1 cellular context compared by ENCODE assay signal in genomic region chr12:47408171-47408871, GRCh38.
TF ChIP-seq lines count a peak whose summit lies in the region.

No MANE protein-coding gene starts in this region.

TF ChIP-seq in K562, 482 proteins besides CTCF, POLR2A, EP300 and RAD21 (continued from another document):
- TF ChIP-seq E2F8 (IDR thresholded peaks at IDR 0.05; ENCODE audit: low read depth, partially characterized antibody) = no peak
- TF ChIP-seq ZFX (CRISPR knock-in tag; IDR thresholded peaks at IDR 0.05) = no peak
- peak; percentile 67 for TF ChIP-seq SMC3 (conservative IDR thresholded peaks at IDR 0.05; ENCODE audit: insufficient read depth, low read depth, low read length)
- TF ChIP-seq KLF16 (IDR thresholded peaks at IDR 0.05) = peak; percentile 11; the same call in 1 of the 2 replicates
- no peak for TF ChIP-seq STAT5B (CRISPR knock-in tag; IDR thresholded peaks at IDR 0.05)
- TF ChIP-seq CEBPG (CRISPR knock-in tag; IDR thresholded peaks at IDR 0.05) = no peak
- no peak for TF ChIP-seq CEBPG (tag; conservative IDR thresholded peaks at IDR 0.05 in 1 of 2, IDR thresholded peaks at IDR 0.05 in 1 of 2)
- 0 out of 2 replicates have a peak, but pooled peaks have one; percentile 32 for TF ChIP-seq ZNF384 (IDR thresholded peaks at IDR 0.05; ENCODE audit: low read depth, low read length)
- TF ChIP-seq ZKSCAN1 (IDR thresholded peaks at IDR 0.05; ENCODE audit: low read depth, low read length) = peak; percentile 62; the same call in 1 of the 2 replicates
- no peak for TF ChIP-seq STAG1 (CRISPR knock-in tag; IDR thresholded peaks at IDR 0.05; ENCODE audit: borderline replicate concordance)
- no peak for TF ChIP-seq PTRF (tag; IDR thresholded peaks at IDR 0.05)
- TF ChIP-seq DEAF1 (CRISPR knock-in tag; IDR thresholded peaks at IDR 0.05) = peak; percentile 61
- TF ChIP-seq NUFIP1 (IDR thresholded peaks at IDR 0.05; ENCODE audit: partially characterized antibody) = no peak
- TF ChIP-seq ZMIZ1 (IDR thresholded peaks at IDR 0.05; ENCODE audit: low read depth in 2 of 2, low read length in 2 of 2) = no peak
- no peak for TF ChIP-seq DPF2 (IDR thresholded peaks at IDR 0.05)
- TF ChIP-seq POLR2AphosphoS2 (IDR thresholded peaks at IDR 0.05; ENCODE audit: low read length) = no peak
- no peak for TF ChIP-seq SAFB (IDR thresholded peaks at IDR 0.05; ENCODE audit: borderline replicate concordance, low read depth, low read length)
- 0 out of 2 replicates have a peak, but pooled peaks have one; percentile 17 for TF ChIP-seq MYC (IDR thresholded peaks at IDR 0.05; ENCODE audit: low read depth, low read length)
- TF ChIP-seq MYC (CRISPR knock-in tag; IDR thresholded peaks at IDR 0.05; ENCODE audit: borderline replicate concordance, low read depth) = no peak
- TF ChIP-seq ASH1L (IDR thresholded peaks at IDR 0.05; ENCODE audit: borderline replicate concordance, low read depth, partially characterized antibody) = no peak
- TF ChIP-seq MYNN (IDR thresholded peaks at IDR 0.05) = no peak
- no peak for TF ChIP-seq MYNN (CRISPR knock-in tag; IDR thresholded peaks at IDR 0.05)
- peak; percentile 44; the same call in 1 of the 2 replicates for TF ChIP-seq CC2D1A (IDR thresholded peaks at IDR 0.05)
- no peak for TF ChIP-seq LARP7 (IDR thresholded peaks at IDR 0.05)
- 0 out of 4 replicates have a peak, but pooled peaks of 1 of the 2 experiments have one; percentile 27 for TF ChIP-seq RCOR1 (IDR thresholded peaks at IDR 0.05; ENCODE audit: borderline replicate concordance in 1 of 2, low read depth in 2 of 2, low read length in 2 of 2)
- TF ChIP-seq ETV1 (tag; conservative IDR thresholded peaks at IDR 0.05; ENCODE audit: low read depth) = peak; percentile 54; the same call in 1 of the 2 replicates
- TF ChIP-seq ELF1 (tag; IDR thresholded peaks at IDR 0.05) = peak; percentile 64
TF ChIP-seq in K562: peak in this region for 12.
